1 cellular context compared by ENCODE assay signal in the genomic region with DNA sequence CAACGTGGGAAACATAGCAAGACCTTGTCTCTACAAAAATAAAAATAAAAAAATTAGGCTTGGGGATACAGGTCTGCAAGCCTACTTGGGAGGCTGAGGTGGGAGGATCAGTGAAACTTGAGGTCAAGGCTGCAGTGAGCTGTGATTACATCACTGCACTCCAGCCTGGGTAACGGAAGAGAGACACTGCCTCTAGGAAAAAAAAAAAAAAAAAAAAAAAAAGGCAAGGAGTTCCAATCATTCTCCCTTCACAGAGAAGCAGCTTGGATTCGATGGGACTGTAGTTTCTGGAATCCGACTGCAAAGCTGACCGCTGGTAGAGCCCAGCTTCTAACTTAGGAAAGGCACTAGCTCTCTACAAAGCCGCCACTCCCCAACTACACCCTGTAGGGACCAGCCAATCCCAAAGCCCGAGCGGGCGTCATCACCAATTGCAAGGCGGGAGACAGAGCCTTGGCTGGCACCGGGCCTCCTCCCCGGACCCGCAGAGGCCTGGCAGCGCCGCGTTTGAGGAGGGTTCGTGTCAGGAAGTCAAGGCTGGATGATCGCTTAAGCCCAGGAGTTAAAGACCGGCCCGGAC.
TF ChIP-seq lines count a peak whose summit lies in the region.

No MANE protein-coding gene starts in this region.

TF ChIP-seq in SK-N-SH treated with all-trans-retinoic acid at 6 μM for 48 hours, 23 proteins besides CTCF, POLR2A, EP300 and RAD21 (continued from another document):
- TF ChIP-seq, protein P1, sequence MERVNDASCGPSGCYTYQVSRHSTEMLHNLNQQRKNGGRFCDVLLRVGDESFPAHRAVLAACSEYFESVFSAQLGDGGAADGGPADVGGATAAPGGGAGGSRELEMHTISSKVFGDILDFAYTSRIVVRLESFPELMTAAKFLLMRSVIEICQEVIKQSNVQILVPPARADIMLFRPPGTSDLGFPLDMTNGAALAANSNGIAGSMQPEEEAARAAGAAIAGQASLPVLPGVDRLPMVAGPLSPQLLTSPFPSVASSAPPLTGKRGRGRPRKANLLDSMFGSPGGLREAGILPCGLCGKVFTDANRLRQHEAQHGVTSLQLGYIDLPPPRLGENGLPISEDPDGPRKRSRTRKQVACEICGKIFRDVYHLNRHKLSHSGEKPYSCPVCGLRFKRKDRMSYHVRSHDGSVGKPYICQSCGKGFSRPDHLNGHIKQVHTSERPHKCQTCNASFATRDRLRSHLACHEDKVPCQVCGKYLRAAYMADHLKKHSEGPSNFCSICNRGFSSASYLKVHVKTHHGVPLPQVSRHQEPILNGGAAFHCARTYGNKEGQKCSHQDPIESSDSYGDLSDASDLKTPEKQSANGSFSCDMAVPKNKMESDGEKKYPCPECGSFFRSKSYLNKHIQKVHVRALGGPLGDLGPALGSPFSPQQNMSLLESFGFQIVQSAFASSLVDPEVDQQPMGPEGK (CRISPR knock-in tag; IDR thresholded peaks at IDR 0.05; ENCODE audit: borderline replicate concordance), result no peak
- TF ChIP-seq, protein P2, sequence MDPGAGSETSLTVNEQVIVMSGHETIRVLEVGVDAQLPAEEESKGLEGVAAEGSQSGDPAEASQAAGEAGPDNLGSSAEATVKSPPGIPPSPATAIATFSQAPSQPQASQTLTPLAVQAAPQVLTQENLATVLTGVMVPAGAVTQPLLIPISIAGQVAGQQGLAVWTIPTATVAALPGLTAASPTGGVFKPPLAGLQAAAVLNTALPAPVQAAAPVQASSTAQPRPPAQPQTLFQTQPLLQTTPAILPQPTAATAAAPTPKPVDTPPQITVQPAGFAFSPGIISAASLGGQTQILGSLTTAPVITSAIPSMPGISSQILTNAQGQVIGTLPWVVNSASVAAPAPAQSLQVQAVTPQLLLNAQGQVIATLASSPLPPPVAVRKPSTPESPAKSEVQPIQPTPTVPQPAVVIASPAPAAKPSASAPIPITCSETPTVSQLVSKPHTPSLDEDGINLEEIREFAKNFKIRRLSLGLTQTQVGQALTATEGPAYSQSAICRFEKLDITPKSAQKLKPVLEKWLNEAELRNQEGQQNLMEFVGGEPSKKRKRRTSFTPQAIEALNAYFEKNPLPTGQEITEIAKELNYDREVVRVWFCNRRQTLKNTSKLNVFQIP (CRISPR knock-in tag; IDR thresholded peaks at IDR 0.05; ENCODE audit: borderline replicate concordance, low read depth), result no peak
- TF ChIP-seq ZFP3 (CRISPR knock-in tag; IDR thresholded peaks at IDR 0.05), result no peak
- TF ChIP-seq, protein P3, sequence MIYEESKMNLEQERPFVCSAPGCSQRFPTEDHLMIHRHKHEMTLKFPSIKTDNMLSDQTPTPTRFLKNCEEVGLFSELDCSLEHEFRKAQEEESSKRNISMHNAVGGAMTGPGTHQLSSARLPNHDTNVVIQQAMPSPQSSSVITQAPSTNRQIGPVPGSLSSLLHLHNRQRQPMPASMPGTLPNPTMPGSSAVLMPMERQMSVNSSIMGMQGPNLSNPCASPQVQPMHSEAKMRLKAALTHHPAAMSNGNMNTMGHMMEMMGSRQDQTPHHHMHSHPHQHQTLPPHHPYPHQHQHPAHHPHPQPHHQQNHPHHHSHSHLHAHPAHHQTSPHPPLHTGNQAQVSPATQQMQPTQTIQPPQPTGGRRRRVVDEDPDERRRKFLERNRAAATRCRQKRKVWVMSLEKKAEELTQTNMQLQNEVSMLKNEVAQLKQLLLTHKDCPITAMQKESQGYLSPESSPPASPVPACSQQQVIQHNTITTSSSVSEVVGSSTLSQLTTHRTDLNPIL (CRISPR knock-in tag; IDR thresholded peaks at IDR 0.05; ENCODE audit: low read depth), result no peak
